In genomic region chr18:6004119-6004518, GRCh38 we compare ENCODE assay signal across 12 cellular contexts.
DNase-seq lines count a peak whose midpoint lies in the region; ATAC-seq and TF ChIP-seq lines count a peak whose summit lies in the region.
"Had no signal": no experiment of that assay in that cellular context is flagged by ENCODE, and none has a peak within 500 bp of the region (broad histone marks: within the 10 kb centered on the region; RNA-seq: fewer than 3 reads in every experiment).

No MANE protein-coding gene starts in this region.

- no peaks in the 10 kb centered on the region; a peak in 1 of 3 replicates for H3K36me3 ChIP-seq in HEK293 (ENCODE audit: control insufficient read depth in 2 of 2, insufficient read depth in 1 of 2, low read length in 2 of 2)
- H3K36me3 ChIP-seq in spleen, result no peaks in the 10 kb centered on the region
- H3K36me3 ChIP-seq: cardiac muscle cell had no signal

- ATAC-seq in HG03342 (IDR thresholded peaks at IDR 0.05; ENCODE audit: unreplicated experiment), result peak; percentile 73
- no peak for ATAC-seq in HG03045 (IDR thresholded peaks at IDR 0.05; ENCODE audit: unreplicated experiment)

- no peak for TF ChIP-seq POLR2A in spleen (IDR thresholded peaks at IDR 0.05)

- no peaks in the 10 kb centered on the region for H3K9me3 ChIP-seq in HEK293 (ENCODE audit: control insufficient read depth, insufficient read depth, low read depth, low read length)
- peaks cover 0 to 15% (median 9%) of the 10 kb centered on the region in 8 donors for H3K9me3 ChIP-seq in spleen

- no peak overlapping the region for H3K27ac ChIP-seq in HEK293 (ENCODE audit: extremely low read depth, low read depth, low read length)
- H3K27ac ChIP-seq in spleen, result no peak overlapping the region
- H3K27ac ChIP-seq: cardiac muscle cell, skin epidermis had no signal

- 63 to 75% (median 68%) methylated on average over 3 of the region's 3 CpGs for WGBS in spleen, 5 donors

- CTCF ChIA-PET in activated naive CD4-positive, alpha-beta T cell treated with anti-CD3 and anti-CD28 coated beads, Interleukin-2, amount 10 ng/mL, durations not matched to agents 7 days and 5 days (lab: Charles Lee), result no interaction called here
- CTCF ChIA-PET in HEK293 (lab: Yijun Ruan, JAX), result no interaction called here

- DNase-seq in activated naive CD4-positive, alpha-beta T cell treated with anti-CD3 and anti-CD28 coated beads, Interleukin-2, amount 10 ng/mL, durations not matched to agents 7 days and 5 days, result no peak
- no peak for DNase-seq in activated naive CD4-positive, alpha-beta T cell treated with anti-CD3 and anti-CD28 coated beads, Interleukin-2, amount 50 U/mL, for 16 hours
- DNase-seq in mesothelial cell of epicardium (ENCODE audit: low spot score in 2 of 2, unreplicated experiment in 2 of 2) (no peak), DMS153 treated with DMSO at 0.1 percent for 48 hours (lab: John Stamatoyannopoulos, UW; ENCODE audit: unreplicated experiment) (no peak), spleen (no peak)
- DNase-seq: naive B cell, NCI-H526 had no signal

- H3K4me1 Mint-ChIP-seq in activated naive CD4-positive, alpha-beta T cell treated with anti-CD3 and anti-CD28 coated beads, Interleukin-2, amount 10 ng/mL, durations not matched to agents 7 days and 5 days, result peaks cover 7% of the 10 kb centered on the region
- peaks cover 7% of the 10 kb centered on the region for H3K4me1 Mint-ChIP-seq in mesothelial cell of epicardium
- H3K4me1 Mint-ChIP-seq: naive B cell had no signal

- POLR2A ChIA-PET in HEK293 (lab: Yijun Ruan, JAX), result no interaction called here

- no peaks in the 10 kb centered on the region for H3K27me3 Mint-ChIP-seq in activated naive CD4-positive, alpha-beta T cell treated with anti-CD3 and anti-CD28 coated beads, Interleukin-2, amount 10 ng/mL, durations not matched to agents 7 days and 5 days
- H3K27me3 Mint-ChIP-seq in mesothelial cell of epicardium (ENCODE audit: low read depth), result no peaks in the 10 kb centered on the region
- H3K27me3 Mint-ChIP-seq: naive B cell had no signal

- peaks cover 7% of the 10 kb centered on the region for H3K9me3 Mint-ChIP-seq in activated naive CD4-positive, alpha-beta T cell treated with anti-CD3 and anti-CD28 coated beads, Interleukin-2, amount 10 ng/mL, durations not matched to agents 7 days and 5 days
- peaks cover 36% of the 10 kb centered on the region for H3K9me3 Mint-ChIP-seq in mesothelial cell of epicardium

- intact Hi-C loops in spleen (cut with DNase I; ENCODE audit: low total_unique reads), result no loop called here

- H3K4me3 ChIP-seq in HEK293 (ENCODE audit: low read depth, low read length) (no peak overlapping the region), spleen (no peak overlapping the region)
- H3K4me3 ChIP-seq: cardiac muscle cell, skin epidermis had no signal

- no peaks in the 10 kb centered on the region for H3K27me3 ChIP-seq in spleen (replicated peaks in 1 of 7)
- H3K27me3 ChIP-seq: cardiac muscle cell had no signal

- peaks cover 8% of the 10 kb centered on the region; the same call in 1 of the 2 replicates for H3K4me1 ChIP-seq in HEK293 (ENCODE audit: control insufficient read depth, insufficient read depth, low read length)
- H3K4me1 ChIP-seq in spleen, result no peaks in the 10 kb centered on the region

- TF ChIP-seq CTCF in HEK293 (tag by site-specific recombination; IDR thresholded peaks at IDR 0.05) (no peak), mesothelial cell of epicardium (IDR thresholded peaks at IDR 0.05; ENCODE audit: unreplicated experiment) (no peak), spleen (IDR thresholded peaks at IDR 0.05 in 8 of 11, conservative IDR thresholded peaks at IDR 0.05 in 3 of 11) (no peak)

- H3K27ac Mint-ChIP-seq in activated naive CD4-positive, alpha-beta T cell treated with anti-CD3 and anti-CD28 coated beads, Interleukin-2, amount 10 ng/mL, durations not matched to agents 7 days and 5 days, result peak overlapping the region; percentile 6
- no peak overlapping the region for H3K27ac Mint-ChIP-seq in mesothelial cell of epicardium

- H3K36me3 Mint-ChIP-seq in activated naive CD4-positive, alpha-beta T cell treated with anti-CD3 and anti-CD28 coated beads, Interleukin-2, amount 10 ng/mL, durations not matched to agents 7 days and 5 days, result no peaks in the 10 kb centered on the region
- peaks cover 16% of the 10 kb centered on the region for H3K36me3 Mint-ChIP-seq in mesothelial cell of epicardium

- no peak overlapping the region for H3K4me3 Mint-ChIP-seq in activated naive CD4-positive, alpha-beta T cell treated with anti-CD3 and anti-CD28 coated beads, Interleukin-2, amount 10 ng/mL, durations not matched to agents 7 days and 5 days
- H3K4me3 Mint-ChIP-seq in mesothelial cell of epicardium, result no peak overlapping the region
- H3K4me3 Mint-ChIP-seq: naive B cell had no signal

TF ChIP-seq in HEK293, 187 proteins besides CTCF, POLR2A, EP300 and RAD21:
- peak; percentile 25; the same call in 1 of the 2 replicates for TF ChIP-seq PRDM1 (tag by site-specific recombination; IDR thresholded peaks at IDR 0.05)
- TF ChIP-seq, protein P1, sequence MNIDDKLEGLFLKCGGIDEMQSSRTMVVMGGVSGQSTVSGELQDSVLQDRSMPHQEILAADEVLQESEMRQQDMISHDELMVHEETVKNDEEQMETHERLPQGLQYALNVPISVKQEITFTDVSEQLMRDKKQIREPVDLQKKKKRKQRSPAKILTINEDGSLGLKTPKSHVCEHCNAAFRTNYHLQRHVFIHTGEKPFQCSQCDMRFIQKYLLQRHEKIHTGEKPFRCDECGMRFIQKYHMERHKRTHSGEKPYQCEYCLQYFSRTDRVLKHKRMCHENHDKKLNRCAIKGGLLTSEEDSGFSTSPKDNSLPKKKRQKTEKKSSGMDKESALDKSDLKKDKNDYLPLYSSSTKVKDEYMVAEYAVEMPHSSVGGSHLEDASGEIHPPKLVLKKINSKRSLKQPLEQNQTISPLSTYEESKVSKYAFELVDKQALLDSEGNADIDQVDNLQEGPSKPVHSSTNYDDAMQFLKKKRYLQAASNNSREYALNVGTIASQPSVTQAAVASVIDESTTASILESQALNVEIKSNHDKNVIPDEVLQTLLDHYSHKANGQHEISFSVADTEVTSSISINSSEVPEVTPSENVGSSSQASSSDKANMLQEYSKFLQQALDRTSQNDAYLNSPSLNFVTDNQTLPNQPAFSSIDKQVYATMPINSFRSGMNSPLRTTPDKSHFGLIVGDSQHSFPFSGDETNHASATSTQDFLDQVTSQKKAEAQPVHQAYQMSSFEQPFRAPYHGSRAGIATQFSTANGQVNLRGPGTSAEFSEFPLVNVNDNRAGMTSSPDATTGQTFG (tag by site-specific recombination; IDR thresholded peaks at IDR 0.05; ENCODE audit: borderline replicate concordance), result no peak
